In the genomic region with DNA sequence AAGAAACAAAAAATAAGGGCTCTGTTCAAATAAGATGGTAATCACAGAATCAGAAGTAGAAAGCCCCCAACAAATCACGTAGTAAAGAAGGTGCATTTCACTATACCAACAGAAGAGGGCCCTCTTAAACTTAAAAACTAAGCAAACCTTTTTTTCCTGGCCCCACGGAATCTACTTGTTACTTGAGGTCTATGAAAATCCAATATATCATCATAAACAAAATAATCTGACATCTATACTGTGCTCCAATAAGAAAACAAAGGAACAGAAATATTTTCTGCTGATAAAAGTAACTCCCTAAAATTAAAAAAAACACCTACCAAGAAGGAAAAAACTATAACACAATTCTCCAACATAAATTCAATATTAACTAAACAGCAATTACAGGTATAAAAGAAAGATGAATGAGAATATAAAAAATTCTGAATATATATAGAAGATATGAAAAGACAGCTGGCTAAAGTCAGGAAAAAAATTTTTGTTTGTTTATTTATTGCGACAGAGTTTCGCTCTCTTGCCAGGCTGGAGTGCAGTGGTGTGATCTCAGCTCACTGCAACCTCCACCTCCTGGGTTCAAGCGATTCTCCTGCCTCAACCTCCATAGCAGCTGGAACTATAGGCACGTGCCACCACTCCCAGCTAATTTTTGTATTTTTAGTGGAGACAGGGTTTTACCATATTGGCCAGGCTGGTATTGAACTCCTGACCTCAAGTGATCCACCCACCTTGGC, we compare ENCODE assay signal across 8 cellular contexts.
DNase-seq lines count a peak whose midpoint lies in the region; ATAC-seq and TF ChIP-seq lines count a peak whose summit lies in the region.

No MANE protein-coding gene starts in this region.

- POLR2A ChIA-PET in naive thymus-derived CD4-positive, alpha-beta T cell (lab: Charles Lee), result no interaction called here

- peak; percentile 44 for DNase-seq in Caki2 (ENCODE audit: low read depth)
- DNase-seq in effector memory CD8-positive, alpha-beta T cell, result peak in 1 of 3 experiments; percentile 4
- DNase-seq in naive thymus-derived CD4-positive, alpha-beta T cell, result peak in 7 of 9 donors; percentile 16 to 40 (median 30)
- DNase-seq in stimulated activated CD4-positive, alpha-beta T cell treated with anti-CD3 and anti-CD28 coated beads, Interleukin-1b, Interleukin-23, amount 100 ng/mL, for 48 hours, result no peak

- no peaks in the 10 kb centered on the region for H3K79me2 ChIP-seq in OCI-LY3 (ENCODE audit: low read length)

- no peaks in the 10 kb centered on the region for H3K36me3 ChIP-seq in OCI-LY3 (replicated peaks; ENCODE audit: low read depth, low read length)
- H3K36me3 ChIP-seq in naive thymus-derived CD4-positive, alpha-beta T cell (ENCODE audit: control insufficient read depth in 2 of 3, insufficient read depth in 3 of 3, low read length in 3 of 3), result peaks cover 0 to 4% (median 0%) of the 10 kb centered on the region in 3 experiments

- no peaks in the 10 kb centered on the region for H4K20me1 ChIP-seq in OCI-LY3 (ENCODE audit: insufficient read depth, low read length)

- CTCF ChIA-PET in naive thymus-derived CD4-positive, alpha-beta T cell (lab: Charles Lee), result interaction anchor here (0.7 to 2.2 kb wide), 8 partner anchors 9 to 505 kb away, joined by 3 to 19 read pairs (median 4); no protein-coding TSS in a partner anchor

- in situ Hi-C loops in Caki2 (cut with HindIII; ENCODE audit: low pct_unique_long_range_greater_than_20kb, low sequenced_read_pairs), result no loop called here

- H3K4me1 Mint-ChIP-seq in effector memory CD8-positive, alpha-beta T cell (ENCODE audit: low read depth in 2 of 2), result no peaks in the 10 kb centered on the region
- H3K4me1 Mint-ChIP-seq in naive thymus-derived CD4-positive, alpha-beta T cell, result peaks cover 0 to 7% (median 0%) of the 10 kb centered on the region in 7 donors

- peak; percentile 84 for TF ChIP-seq CTCF in OCI-LY3 (IDR thresholded peaks at IDR 0.05; ENCODE audit: low read depth, low read length)

- no peak overlapping the region for H3K4me3 Mint-ChIP-seq in effector memory CD8-positive, alpha-beta T cell
- no peak overlapping the region for H3K4me3 Mint-ChIP-seq in naive thymus-derived CD4-positive, alpha-beta T cell

- peaks cover 13% of the 10 kb centered on the region for H3K36me3 Mint-ChIP-seq in effector memory CD8-positive, alpha-beta T cell (ENCODE audit: insufficient read depth)
- peaks cover 0 to 10% (median 5%) of the 10 kb centered on the region in 5 donors for H3K36me3 Mint-ChIP-seq in naive thymus-derived CD4-positive, alpha-beta T cell

- H3K27ac Mint-ChIP-seq in effector memory CD8-positive, alpha-beta T cell, result peak overlapping the region; percentile 13 to 51
- H3K27ac Mint-ChIP-seq in naive thymus-derived CD4-positive, alpha-beta T cell, result no peak overlapping the region

- intact Hi-C loops in naive thymus-derived CD4-positive, alpha-beta T cell (cut with micrococcal nuclease), result loop anchor here (1.0 kb wide), 4 partner anchors 80 to 151 kb away; no protein-coding TSS in a partner anchor

- H3K4me3 ChIP-seq in OCI-LY3 (ENCODE audit: low read length), result no peak overlapping the region
- no peak overlapping the region for H3K4me3 ChIP-seq in naive thymus-derived CD4-positive, alpha-beta T cell (ENCODE audit: low read length)

- H3K4me2 ChIP-seq in OCI-LY3 (ENCODE audit: low read length), result no peak overlapping the region

- H3K9ac ChIP-seq in OCI-LY3 (ENCODE audit: low read length), result no peak overlapping the region

- H3K27me3 ChIP-seq in OCI-LY3 (ENCODE audit: low read depth, low read length), result no peaks in the 10 kb centered on the region
- no peaks in the 10 kb centered on the region for H3K27me3 ChIP-seq in naive thymus-derived CD4-positive, alpha-beta T cell (ENCODE audit: control insufficient read depth in 2 of 2, insufficient read depth in 2 of 2, low read length in 2 of 2)

- H3K4me1 ChIP-seq in OCI-LY3 (ENCODE audit: low read length), result peaks cover 10% of the 10 kb centered on the region
- no peaks in the 10 kb centered on the region for H3K4me1 ChIP-seq in naive thymus-derived CD4-positive, alpha-beta T cell (ENCODE audit: control insufficient read depth in 2 of 2, insufficient read depth in 2 of 2, low read length in 2 of 2)

- H3K9me3 Mint-ChIP-seq in effector memory CD8-positive, alpha-beta T cell, result no peaks in the 10 kb centered on the region
- no peaks in the 10 kb centered on the region for H3K9me3 Mint-ChIP-seq in naive thymus-derived CD4-positive, alpha-beta T cell

- H3K9me3 ChIP-seq in OCI-LY3 (ENCODE audit: insufficient read depth, low read length), result no peaks in the 10 kb centered on the region
- H3K9me3 ChIP-seq in naive thymus-derived CD4-positive, alpha-beta T cell (ENCODE audit: control insufficient read depth in 2 of 3, low read length in 3 of 3), result no peaks in the 10 kb centered on the region

- no peaks in the 10 kb centered on the region for H3K27me3 Mint-ChIP-seq in effector memory CD8-positive, alpha-beta T cell
- no peaks in the 10 kb centered on the region for H3K27me3 Mint-ChIP-seq in naive thymus-derived CD4-positive, alpha-beta T cell

- H2AFZ ChIP-seq in OCI-LY3 (ENCODE audit: low read depth, low read length), result no peak overlapping the region

- H3K27ac ChIP-seq in OCI-LY3 (ENCODE audit: low read length), result no peak overlapping the region
- H3K27ac ChIP-seq in naive thymus-derived CD4-positive, alpha-beta T cell (ENCODE audit: low read depth, low read length), result no peak overlapping the region

- ATAC-seq in HG03354 (IDR thresholded peaks at IDR 0.05; ENCODE audit: poor library complexity, severe bottlenecking, unreplicated experiment), result peak; percentile 62
- peak; percentile 41 for ATAC-seq in effector memory CD8-positive, alpha-beta T cell (replicated peaks)
- peak; percentile 68 for ATAC-seq in naive thymus-derived CD4-positive, alpha-beta T cell
- ATAC-seq in HG03439 (IDR thresholded peaks at IDR 0.05; ENCODE audit: unreplicated experiment), result no peak
- ATAC-seq in HG03039 (IDR thresholded peaks at IDR 0.05; ENCODE audit: unreplicated experiment), result no peak

Comparison
In these comparisons a context has a peak if more than half of its experiments do, and no peak if none do; other contexts are left out.
1. ATAC-seq: peak in HG03354 (single experiment), effector memory CD8-positive, alpha-beta T cell (single experiment) and naive thymus-derived CD4-positive, alpha-beta T cell (single experiment); none in HG03439 (single experiment) and HG03039 (single experiment).
2. H3K27ac Mint-ChIP-seq: peak in effector memory CD8-positive, alpha-beta T cell (2 of 2); none in naive thymus-derived CD4-positive, alpha-beta T cell (0 of 9).